In the genomic region with DNA sequence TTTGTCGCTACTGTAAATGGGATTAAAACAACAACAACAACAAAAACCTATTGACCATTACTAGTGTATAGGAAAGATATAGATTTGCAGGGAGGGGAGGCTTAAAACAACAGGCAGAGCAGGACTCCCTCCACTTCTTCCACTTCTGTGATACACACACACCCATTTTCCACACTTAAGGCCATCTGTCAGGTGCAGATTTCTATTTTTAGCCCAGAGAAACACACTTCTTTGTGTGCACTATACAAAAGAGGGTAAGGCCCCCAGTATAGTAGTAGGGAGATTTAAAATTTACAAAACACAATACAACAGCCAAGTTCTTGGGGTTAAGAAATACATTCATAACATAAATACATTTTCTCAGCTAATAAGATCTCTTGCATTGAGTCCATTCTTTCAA, we compare ENCODE assay signal across 14 cellular contexts. TPM values are rescaled to one million over a fixed set of nuclear protein-coding genes. Genes with fewer than 3 reads are reported as not detected.
DNase-seq lines count a peak whose midpoint lies in the region; ATAC-seq lines count a peak whose summit lies in the region.
"Had no signal": no experiment of that assay in that cellular context is flagged by ENCODE, and none has a peak within 500 bp of the region (broad histone marks: within the 10 kb centered on the region; RNA-seq: fewer than 3 reads in every experiment).

No MANE protein-coding gene starts in this region.

- H3K27me3 Mint-ChIP-seq in activated T-cell treated with anti-CD3 and anti-CD28 coated beads, Interleukin-2, amount 50 U/mL, for 72 hours (ENCODE audit: low read depth) = no peaks in the 10 kb centered on the region
- no peaks in the 10 kb centered on the region for H3K27me3 Mint-ChIP-seq in effector memory CD8-positive, alpha-beta T cell
- no peaks in the 10 kb centered on the region for H3K27me3 Mint-ChIP-seq in stimulated activated memory B cell treated with anti-CD40 and anti-IgM and Interleukin-4, amounts not matched to agents 10 μg/mL and 1 μg/mL and 100 μg/mL, for 72 hours
- H3K27me3 Mint-ChIP-seq: activated CD4-positive, alpha-beta memory T cell treated with anti-CD3 and anti-CD28 coated beads for 36 hours had no signal

- peaks cover 2 to 5% of the 10 kb centered on the region in 2 donors for H3K36me3 Mint-ChIP-seq in activated T-cell treated with anti-CD3 and anti-CD28 coated beads, Interleukin-2, amount 50 U/mL, for 72 hours (ENCODE audit: insufficient read depth in 2 of 2)
- H3K36me3 Mint-ChIP-seq in effector memory CD8-positive, alpha-beta T cell (ENCODE audit: insufficient read depth) = peaks cover 19% of the 10 kb centered on the region
- peaks cover 7% of the 10 kb centered on the region for H3K36me3 Mint-ChIP-seq in stimulated activated memory B cell treated with anti-CD40 and anti-IgM and Interleukin-4, amounts not matched to agents 10 μg/mL and 1 μg/mL and 100 μg/mL, for 72 hours

- peaks cover 72% of the 10 kb centered on the region for H3K4me1 Mint-ChIP-seq in activated T-cell treated with anti-CD3 and anti-CD28 coated beads, Interleukin-2, amount 50 U/mL, for 72 hours (ENCODE audit: low read depth)
- H3K4me1 Mint-ChIP-seq in effector memory CD8-positive, alpha-beta T cell (ENCODE audit: low read depth in 2 of 2) = peaks cover 35 to 58% of the 10 kb centered on the region in 2 donors
- H3K4me1 Mint-ChIP-seq in stimulated activated memory B cell treated with anti-CD40 and anti-IgM and Interleukin-4, amounts not matched to agents 10 μg/mL and 1 μg/mL and 100 μg/mL, for 72 hours = peaks cover 85% of the 10 kb centered on the region

- no peak overlapping the region for H3K4me3 Mint-ChIP-seq in activated T-cell treated with anti-CD3 and anti-CD28 coated beads, Interleukin-2, amount 50 U/mL, for 72 hours
- H3K4me3 Mint-ChIP-seq in effector memory CD8-positive, alpha-beta T cell = no peak overlapping the region
- no peak overlapping the region for H3K4me3 Mint-ChIP-seq in stimulated activated memory B cell treated with anti-CD40 and anti-IgM and Interleukin-4, amounts not matched to agents 10 μg/mL and 1 μg/mL and 100 μg/mL, for 72 hours
- H3K4me3 Mint-ChIP-seq: activated CD4-positive, alpha-beta memory T cell treated with anti-CD3 and anti-CD28 coated beads for 36 hours had no signal

- DNase-seq in activated T-cell treated with anti-CD3 and anti-CD28 coated beads, Interleukin-2, amount 50 U/mL, for 72 hours = no peak
- DNase-seq in activated T-cell treated with anti-CD3 and anti-CD28 coated beads, Interleukin-2, amount 50 U/mL, for 1 hour = no peak
- DNase-seq in NCI-H1436 treated with DMSO at 0.1 percent for 48 hours (lab: John Stamatoyannopoulos, UW) = peak; percentile 10
- DNase-seq in effector memory CD8-positive, alpha-beta T cell = no peak
- DNase-seq: activated CD4-positive, alpha-beta memory T cell treated with anti-CD3 and anti-CD28 coated beads for 36 hours; AML-193; heart right ventricle; NCI-H1092; NK-92 treated with Interleukin-12 subunit alpha and Interleukin-12 subunit beta, amount 100 ng/mL, for 24 hours; stimulated activated naive CD4-positive, alpha-beta T cell had no signal

- peak overlapping the region; percentile 78 for H3K27ac Mint-ChIP-seq in activated T-cell treated with anti-CD3 and anti-CD28 coated beads, Interleukin-2, amount 50 U/mL, for 72 hours
- H3K27ac Mint-ChIP-seq in effector memory CD8-positive, alpha-beta T cell = peak overlapping the region; percentile 3 to 26
- peak overlapping the region; percentile 82 for H3K27ac Mint-ChIP-seq in stimulated activated memory B cell treated with anti-CD40 and anti-IgM and Interleukin-4, amounts not matched to agents 10 μg/mL and 1 μg/mL and 100 μg/mL, for 72 hours
- H3K27ac Mint-ChIP-seq: activated CD4-positive, alpha-beta memory T cell treated with anti-CD3 and anti-CD28 coated beads for 36 hours had no signal

- H3K9me3 Mint-ChIP-seq in activated T-cell treated with anti-CD3 and anti-CD28 coated beads, Interleukin-2, amount 50 U/mL, for 72 hours = no peaks in the 10 kb centered on the region
- no peaks in the 10 kb centered on the region for H3K9me3 Mint-ChIP-seq in effector memory CD8-positive, alpha-beta T cell
- H3K9me3 Mint-ChIP-seq in stimulated activated memory B cell treated with anti-CD40 and anti-IgM and Interleukin-4, amounts not matched to agents 10 μg/mL and 1 μg/mL and 100 μg/mL, for 72 hours = no peaks in the 10 kb centered on the region
- H3K9me3 Mint-ChIP-seq: activated CD4-positive, alpha-beta memory T cell treated with anti-CD3 and anti-CD28 coated beads for 36 hours had no signal

- no peak for ATAC-seq in activated T-cell treated with anti-CD3 and anti-CD28 coated beads, Interleukin-2, amount 50 U/mL, for 72 hours (replicated peaks in 1 of 2)
- no peak for ATAC-seq in effector memory CD8-positive, alpha-beta T cell (replicated peaks)
- ATAC-seq in stimulated activated memory B cell treated with anti-CD40 and anti-IgM and Interleukin-4, amounts not matched to agents 10 μg/mL and 1 μg/mL and 100 μg/mL, for 72 hours = no peak
- ATAC-seq in HG03196 (IDR thresholded peaks at IDR 0.05; ENCODE audit: unreplicated experiment) (no peak), GM21381 (IDR thresholded peaks at IDR 0.05; ENCODE audit: unreplicated experiment) (no peak), HG03432 (IDR thresholded peaks at IDR 0.05; ENCODE audit: unreplicated experiment) (no peak)
- ATAC-seq: heart right ventricle had no signal

RNA-seq across cellular contexts. Expression of a gene that starts 22.4 kb away (rescaled TPM):
- 10 to 100 TPM; 84.9 to 86.2 TPM for total RNA-seq in activated T-cell treated with anti-CD3 and anti-CD28 coated beads, Interleukin-2, amount 50 U/mL, for 72 hours

Comparison
In these comparisons a context has a peak if more than half of its experiments do, and no peak if none do; other contexts are left out.
1. H3K27ac Mint-ChIP-seq: peak in every context shown above with its lines; median percentile 82 in stimulated activated memory B cell treated with anti-CD40 and anti-IgM and Interleukin-4, amounts not matched to agents 10 μg/mL and 1 μg/mL and 100 μg/mL, for 72 hours; 78 in activated T-cell treated with anti-CD3 and anti-CD28 coated beads, Interleukin-2, amount 50 U/mL, for 72 hours; 14 in effector memory CD8-positive, alpha-beta T cell.